In genomic region chr12:64009321-64010068, GRCh38 we compare ENCODE assay signal across 15 cellular contexts.
DNase-seq lines count a peak whose midpoint lies in the region; ATAC-seq, FAIRE-seq and TF ChIP-seq lines count a peak whose summit lies in the region.
"Had no signal": no experiment of that assay in that cellular context is flagged by ENCODE, and none has a peak within 500 bp of the region (broad histone marks: within the 10 kb centered on the region; RNA-seq: fewer than 3 reads in every experiment).

No MANE protein-coding gene starts in this region.

- no peak for FAIRE-seq in frontal cortex (lab: Jason Lieb, UNC)

- no peaks in the 10 kb centered on the region for H3K36me3 Mint-ChIP-seq in stimulated activated memory B cell treated with anti-CD40 and anti-IgM and Interleukin-4, amounts not matched to agents 10 μg/mL and 1 μg/mL and 100 μg/mL, for 72 hours

- H3K4me3 Mint-ChIP-seq in stimulated activated memory B cell treated with anti-CD40 and anti-IgM and Interleukin-4, amounts not matched to agents 10 μg/mL and 1 μg/mL and 100 μg/mL, for 72 hours = no peak overlapping the region
- H3K4me3 Mint-ChIP-seq: activated T-helper 1 cell treated with anti-CD3 and anti-CD28 coated beads, Interleukin-12 subunit alpha, Interleukin-12 subunit beta, Interleukin-2, Interleukin-4 antibody, amounts not matched to agents 30 ng/mL and 10 ng/mL and 1 ng/mL, durations not matched to agents 14 hours and 24 hours and 36 hours; WTC11 had no signal

- H3K27me3 ChIP-seq in brain microvascular endothelial cell (replicated peaks) = no peaks in the 10 kb centered on the region
- H3K27me3 ChIP-seq: BLaER1 treated with 17β-estradiol and CSF1 and Interleukin-3, amounts not matched to agents 10 nM and 100 nM; tibial nerve had no signal

- H3K36me3 ChIP-seq in brain microvascular endothelial cell (replicated peaks) = no peaks in the 10 kb centered on the region
- H3K36me3 ChIP-seq: BLaER1 treated with 17β-estradiol and CSF1 and Interleukin-3, amounts not matched to agents 10 nM and 100 nM; tibial nerve had no signal

- in situ Hi-C loops in brain microvascular endothelial cell (cut with HindIII; ENCODE audit: low pct_ligation_motif_present, low sequenced_read_pairs) = no loop called here

- no peaks in the 10 kb centered on the region for H3K9me3 Mint-ChIP-seq in stimulated activated memory B cell treated with anti-CD40 and anti-IgM and Interleukin-4, amounts not matched to agents 10 μg/mL and 1 μg/mL and 100 μg/mL, for 72 hours
- H3K9me3 Mint-ChIP-seq: activated T-helper 1 cell treated with anti-CD3 and anti-CD28 coated beads, Interleukin-12 subunit alpha, Interleukin-12 subunit beta, Interleukin-2, Interleukin-4 antibody, amounts not matched to agents 30 ng/mL and 10 ng/mL and 1 ng/mL, durations not matched to agents 14 hours and 24 hours and 36 hours had no signal

- H3K27ac ChIP-seq in brain microvascular endothelial cell = peak overlapping the region; percentile 54
- H3K27ac ChIP-seq: BLaER1 treated with 17β-estradiol and CSF1 and Interleukin-3, amounts not matched to agents 10 nM and 100 nM; parathyroid adenoma; tibial nerve had no signal

- ATAC-seq in GM18867 (IDR thresholded peaks at IDR 0.05; ENCODE audit: unreplicated experiment) (peak; percentile 57), GM21723 (IDR thresholded peaks at IDR 0.05; ENCODE audit: unreplicated experiment) (peak; percentile 50), HG03097 (IDR thresholded peaks at IDR 0.05; ENCODE audit: low FRiP score, unreplicated experiment) (peak; percentile 62)
- ATAC-seq in stimulated activated memory B cell treated with anti-CD40 and anti-IgM and Interleukin-4, amounts not matched to agents 10 μg/mL and 1 μg/mL and 100 μg/mL, for 72 hours = no peak
- ATAC-seq: left ventricle myocardium superior had no signal

- DNase-seq in brain microvascular endothelial cell (no peak), NCI-H1105 treated with DMSO at 0.1 percent for 48 hours (lab: John Stamatoyannopoulos, UW) (no peak), frontal cortex (ENCODE audit: low spot score in 2 of 2) (no peak)
- DNase-seq in activated CD4-positive, alpha-beta T cell treated with anti-CD3 and anti-CD28 coated beads for 4 hours = no peak
- DNase-seq: left ventricle myocardium superior, NCI-H1436 treated with DMSO at 0.1 percent for 48 hours had no signal

- no peaks in the 10 kb centered on the region for H3K4me1 Mint-ChIP-seq in stimulated activated memory B cell treated with anti-CD40 and anti-IgM and Interleukin-4, amounts not matched to agents 10 μg/mL and 1 μg/mL and 100 μg/mL, for 72 hours

- no peak overlapping the region for H3K4me3 ChIP-seq in brain microvascular endothelial cell (ENCODE audit: low read depth, low read length)
- H3K4me3 ChIP-seq: BLaER1 treated with 17β-estradiol and CSF1 and Interleukin-3, amounts not matched to agents 10 nM and 100 nM; tibial nerve had no signal

- no peak overlapping the region for H3K27ac Mint-ChIP-seq in stimulated activated memory B cell treated with anti-CD40 and anti-IgM and Interleukin-4, amounts not matched to agents 10 μg/mL and 1 μg/mL and 100 μg/mL, for 72 hours
- H3K27ac Mint-ChIP-seq: activated T-helper 1 cell treated with anti-CD3 and anti-CD28 coated beads, Interleukin-12 subunit alpha, Interleukin-12 subunit beta, Interleukin-2, Interleukin-4 antibody, amounts not matched to agents 30 ng/mL and 10 ng/mL and 1 ng/mL, durations not matched to agents 14 hours and 24 hours and 36 hours had no signal

- TF ChIP-seq CTCF in brain microvascular endothelial cell (IDR thresholded peaks at IDR 0.05; ENCODE audit: low read depth, low read length, missing control alignments) = no peak

- H3K27me3 Mint-ChIP-seq in stimulated activated memory B cell treated with anti-CD40 and anti-IgM and Interleukin-4, amounts not matched to agents 10 μg/mL and 1 μg/mL and 100 μg/mL, for 72 hours = no peaks in the 10 kb centered on the region
